ENCODE assay signal across 1 cellular context in the genomic region with DNA sequence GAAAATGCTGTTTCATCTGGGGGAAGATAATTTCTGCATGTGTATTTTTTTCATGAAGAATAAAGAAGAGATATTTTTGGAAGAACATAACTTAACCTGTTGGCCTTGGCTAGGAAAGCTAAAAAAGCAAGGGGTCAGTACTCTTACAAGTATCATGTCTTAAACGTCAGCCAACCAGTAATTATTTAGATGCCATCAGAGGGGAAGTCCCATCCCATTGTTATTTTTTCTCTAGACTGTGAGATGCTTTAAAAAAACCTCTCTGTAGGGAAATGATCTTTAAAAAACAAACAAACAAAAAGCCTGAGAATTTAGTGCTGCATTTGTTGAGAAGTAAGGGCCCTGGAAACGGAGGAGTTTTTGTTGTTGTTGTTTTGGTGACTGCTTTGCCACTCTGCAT.
TF ChIP-seq lines count a peak whose summit lies in the region.

No MANE protein-coding gene starts in this region.

TF ChIP-seq in H1, 55 proteins besides CTCF, POLR2A, EP300 and RAD21 (continued from another document):
- TF ChIP-seq ATF2 (IDR thresholded peaks at IDR 0.05; ENCODE audit: low read length): no peak
- TF ChIP-seq, protein P1, sequence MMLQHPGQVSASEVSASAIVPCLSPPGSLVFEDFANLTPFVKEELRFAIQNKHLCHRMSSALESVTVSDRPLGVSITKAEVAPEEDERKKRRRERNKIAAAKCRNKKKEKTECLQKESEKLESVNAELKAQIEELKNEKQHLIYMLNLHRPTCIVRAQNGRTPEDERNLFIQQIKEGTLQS (IDR thresholded peaks at IDR 0.05; ENCODE audit: insufficient read depth, low read depth, low read length): no peak
- no peak for TF ChIP-seq HDAC6 (IDR thresholded peaks at IDR 0.05; ENCODE audit: low read depth, low read length)
- TF ChIP-seq MAFK (IDR thresholded peaks at IDR 0.05; ENCODE audit: low read depth, low read length): no peak
- no peak for TF ChIP-seq SAP30 (IDR thresholded peaks at IDR 0.05; ENCODE audit: insufficient read depth, insufficient replicate concordance, low read length)
- TF ChIP-seq CHD1 (IDR thresholded peaks at IDR 0.05; ENCODE audit: low read depth, low read length): no peak
- TF ChIP-seq SUZ12 (IDR thresholded peaks at IDR 0.05; ENCODE audit: low read length): no peak
- TF ChIP-seq SIRT6 (IDR thresholded peaks at IDR 0.05; ENCODE audit: low read length): no peak
- TF ChIP-seq RNF2 (IDR thresholded peaks at IDR 0.05; ENCODE audit: borderline replicate concordance, low read depth, low read length, missing control alignments, poor library complexity, severe bottlenecking): no peak
